In the genomic region with DNA sequence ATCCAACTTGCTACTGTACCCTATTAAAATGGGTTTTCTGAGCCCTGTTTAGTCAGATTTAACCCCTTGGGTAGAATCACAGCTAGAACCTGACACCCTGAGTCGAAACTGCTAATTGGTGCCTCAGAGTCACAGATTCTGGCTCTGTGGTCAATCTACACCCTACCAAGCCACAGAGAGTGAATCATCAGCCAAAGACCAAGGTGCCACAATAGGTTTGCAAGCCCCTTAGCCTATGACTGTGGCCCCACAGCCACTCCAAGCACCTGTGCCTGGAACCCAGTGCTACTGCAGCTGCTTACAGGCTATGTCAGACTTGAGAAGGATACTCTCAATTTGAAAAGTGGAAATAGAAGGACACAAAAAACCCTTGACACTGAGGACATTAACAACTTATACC, we compare ENCODE assay signal across 16 cellular contexts.
A peak's percentile ranks its signal among the peaks of the same experiment; 100 is the strongest.
DNase-seq lines count a peak whose midpoint lies in the region; ATAC-seq and TF ChIP-seq lines count a peak whose summit lies in the region.
"Had no signal": no experiment of that assay in that cellular context is flagged by ENCODE, and none has a peak within 500 bp of the region (broad histone marks: within the 10 kb centered on the region; RNA-seq: fewer than 3 reads in every experiment).

No MANE protein-coding gene starts in this region.

- H3K27me3 ChIP-seq in KMS-11 (ENCODE audit: insufficient read depth, low read depth) = no peaks in the 10 kb centered on the region
- no peaks in the 10 kb centered on the region for H3K27me3 ChIP-seq in breast epithelium
- H3K27me3 ChIP-seq in MM.1S (replicated peaks; ENCODE audit: insufficient read depth, low read length) = no peaks in the 10 kb centered on the region

- H3K4me1 ChIP-seq in KMS-11 (ENCODE audit: low read depth, poor library complexity, severe bottlenecking) = peaks cover 55% of the 10 kb centered on the region
- H3K4me1 ChIP-seq in breast epithelium = no peaks in the 10 kb centered on the region
- H3K4me1 ChIP-seq in MM.1S (ENCODE audit: low read length) = peaks cover 13% of the 10 kb centered on the region

- H3K9ac ChIP-seq in KMS-11 = no peak overlapping the region
- H3K9ac ChIP-seq in MM.1S (ENCODE audit: low read length) = no peak overlapping the region

- peak; percentile 55 for ATAC-seq in GM18907 (IDR thresholded peaks at IDR 0.05; ENCODE audit: unreplicated experiment)
- peak; percentile 64 for ATAC-seq in HG02938 (IDR thresholded peaks at IDR 0.05; ENCODE audit: unreplicated experiment)

- 0 out of 2 replicates have a peak, but pooled peaks cover under 1% of the 10 kb centered on the region for H3F3A ChIP-seq in MM.1S (ENCODE audit: insufficient read depth, low read length)

- no peaks in the 10 kb centered on the region for H3K9me2 ChIP-seq in MM.1S (replicated peaks; ENCODE audit: insufficient read depth, low read length)

- no peaks in the 10 kb centered on the region for H3K79me2 ChIP-seq in KMS-11 (ENCODE audit: insufficient read depth, low read depth)
- H3K79me2 ChIP-seq in MM.1S (ENCODE audit: low read length) = no peaks in the 10 kb centered on the region

- H3K27ac ChIP-seq in KMS-11 (peak overlapping the region; percentile 50), breast epithelium (no peak overlapping the region), MM.1S (ENCODE audit: low read length) (no peak overlapping the region)

- intact Hi-C loops in breast epithelium (cut with DNase I; ENCODE audit: low total_unique reads) = no loop called here

- no peaks in the 10 kb centered on the region for H3K36me3 ChIP-seq in KMS-11 (ENCODE audit: insufficient read depth)
- H3K36me3 ChIP-seq in breast epithelium = peaks cover 3% of the 10 kb centered on the region
- H3K36me3 ChIP-seq in MM.1S (replicated peaks; ENCODE audit: insufficient read depth, low read length) = no peaks in the 10 kb centered on the region; the same call in 1 of the 2 replicates

- no peak for TF ChIP-seq CTCF in GM12865 (IDR thresholded peaks at IDR 0.05; ENCODE audit: insufficient read depth, low read depth, low read length, missing control alignments)
- TF ChIP-seq CTCF in KMS-11 (conservative IDR thresholded peaks at IDR 0.05; ENCODE audit: low read depth, low read length) = no peak
- no peak for TF ChIP-seq CTCF in breast epithelium (IDR thresholded peaks at IDR 0.05)
- TF ChIP-seq CTCF in MM.1S (IDR thresholded peaks at IDR 0.05; ENCODE audit: low read length) = no peak

- peak overlapping the region; percentile 43 for H3K4me2 ChIP-seq in KMS-11
- no peak overlapping the region for H3K4me2 ChIP-seq in MM.1S (ENCODE audit: low read depth, low read length)

- H3K9me3 ChIP-seq in breast epithelium = peaks cover 0 to 12% of the 10 kb centered on the region in 2 donors
- H3K9me3 ChIP-seq in MM.1S (replicated peaks; ENCODE audit: insufficient read depth, low read length) = no peaks in the 10 kb centered on the region

- DNase-seq in GM12865 (ENCODE audit: low read depth) (peak; percentile 61), breast epithelium (ENCODE audit: low spot score in 2 of 2) (no peak), NCI-H2227 treated with DMSO at 0.1 percent for 48 hours (lab: John Stamatoyannopoulos, UW) (no peak), MM.1S (no peak), NCI-H1694 (lab: John Stamatoyannopoulos, UW) (no peak)
- DNase-seq: CD4-positive, CD25-positive, alpha-beta regulatory T cell; COR-L47; DMS 273 treated with DMSO at 0.1 percent for 48 hours; DND-41; NCI-H1417 treated with DMSO at 0.1 percent for 48 hours; NCI-H1930; NCI-H526; Right ventricle myocardium superior had no signal

- no peak overlapping the region for H3K4me3 ChIP-seq in GM12865 (ENCODE audit: low read depth, low read length)
- H3K4me3 ChIP-seq in KMS-11 (IDR thresholded peaks at IDR 0.05; ENCODE audit: insufficient read depth, low read depth, low read length) = no peak overlapping the region
- H3K4me3 ChIP-seq in breast epithelium = no peak overlapping the region
- H3K4me3 ChIP-seq in MM.1S (ENCODE audit: low read length) = no peak overlapping the region

- H4K20me1 ChIP-seq in KMS-11 (ENCODE audit: insufficient read depth) (no peaks in the 10 kb centered on the region), MM.1S (ENCODE audit: insufficient read depth, low read length) (no peaks in the 10 kb centered on the region)

- H2AFZ ChIP-seq in KMS-11 (ENCODE audit: low read depth) (no peak overlapping the region), MM.1S (ENCODE audit: low read length) (no peak overlapping the region)

- TF ChIP-seq POLR2A in breast epithelium (IDR thresholded peaks at IDR 0.05) = no peak
